Comparison of ENCODE assay signal across 15 cellular contexts in genomic region chr18:39406941-39407340, GRCh38.
"Had no signal": no experiment of that assay in that cellular context is flagged by ENCODE, and none has a peak within 500 bp of the region (broad histone marks: within the 10 kb centered on the region; RNA-seq: fewer than 3 reads in every experiment).

No MANE protein-coding gene starts in this region.

- H3K4me1 ChIP-seq: body of pancreas, thyroid gland, upper lobe of right lung had no signal

- H3K4me3 ChIP-seq: body of pancreas, lung, thyroid gland, upper lobe of right lung had no signal

- H3K27me3 ChIP-seq: body of pancreas, thyroid gland, upper lobe of right lung had no signal

- H3K36me3 ChIP-seq: thyroid gland, upper lobe of right lung had no signal

- DNase-seq: activated gamma-delta T cell treated with Interleukin-2 at 50 U/mL for 16 hours; activated T-cell treated with anti-CD3 and anti-CD28 coated beads, Interleukin-2, amount 50 U/mL, for 1 hour; anterior cingulate cortex; caudate nucleus; effector memory CD4-positive, alpha-beta T cell; foreskin melanocyte; kidney; naive thymus-derived CD4-positive, alpha-beta T cell; occipital lobe; stimulated activated CD4-positive, alpha-beta T cell treated with anti-CD3 and anti-CD28 coated beads, Interleukin-4, amount 100 ng/mL, for 4 hours; stimulated activated naive CD8-positive, alpha-beta T cell treated with anti-CD3 and anti-CD28 coated beads, Interleukin-15, Interleukin-2, amounts not matched to agents 100 U/mL and 50 U/mL, for 24 hours; thyroid gland; upper lobe of right lung had no signal

- H3K9me3 ChIP-seq: body of pancreas, thyroid gland, upper lobe of right lung had no signal

- H3K27ac ChIP-seq: body of pancreas, thyroid gland, upper lobe of right lung had no signal
